10 cellular contexts compared by ENCODE assay signal in the genomic region with DNA sequence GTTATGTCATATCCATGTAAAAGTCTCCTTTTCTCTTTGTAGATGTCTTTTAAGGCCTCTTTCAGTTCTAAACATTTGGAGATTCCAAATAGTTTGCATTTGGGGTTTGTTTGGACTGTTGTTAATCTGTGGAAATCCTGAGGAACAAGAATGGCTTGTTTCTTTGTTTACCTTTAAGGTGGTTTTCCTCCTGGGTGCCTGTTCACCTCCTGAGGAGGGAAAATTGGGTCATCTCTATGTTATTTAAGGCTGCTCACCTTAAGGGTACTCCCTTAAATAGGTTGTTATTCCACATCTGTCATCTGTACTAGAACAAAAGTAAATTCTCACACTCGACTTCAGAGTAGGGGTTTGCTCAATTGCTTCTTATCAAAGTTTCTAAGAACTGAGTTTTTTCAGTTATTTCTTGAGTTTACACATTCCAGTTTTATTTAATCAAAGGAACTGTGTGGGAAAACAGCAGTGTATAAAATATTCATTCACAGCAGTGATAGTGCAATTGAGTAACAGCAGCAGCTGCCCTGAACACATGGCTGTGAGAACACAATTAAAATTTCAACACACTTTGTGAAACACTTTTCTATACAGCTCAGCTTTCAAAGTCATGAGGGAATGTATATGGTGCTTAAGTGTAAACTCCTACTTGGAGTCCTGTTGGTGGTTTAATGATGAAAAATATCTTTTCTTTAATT.
A peak's percentile ranks its signal among the peaks of the same experiment; 100 is the strongest.
DNase-seq lines count a peak whose midpoint lies in the region; ATAC-seq and TF ChIP-seq lines count a peak whose summit lies in the region.
"Had no signal": no experiment of that assay in that cellular context is flagged by ENCODE, and none has a peak within 500 bp of the region (broad histone marks: within the 10 kb centered on the region; RNA-seq: fewer than 3 reads in every experiment).

No MANE protein-coding gene starts in this region.

- H3K4me1 Mint-ChIP-seq in endodermal cell (peaks cover 41% of the 10 kb centered on the region), nephron (peaks cover 52% of the 10 kb centered on the region)

- TF ChIP-seq CTCF in AG09309 (IDR thresholded peaks at IDR 0.05; ENCODE audit: control insufficient read depth, insufficient read depth, low read depth, low read length, missing control alignments) (no peak), endodermal cell (conservative IDR thresholded peaks at IDR 0.05) (no peak), nephron (IDR thresholded peaks at IDR 0.05; ENCODE audit: unreplicated experiment in 3 of 3) (no peak)

- H3K36me3 ChIP-seq in endodermal cell (ENCODE audit: control insufficient read depth, insufficient read depth, low read length): no peaks in the 10 kb centered on the region

- no peaks in the 10 kb centered on the region for H3K36me3 Mint-ChIP-seq in endodermal cell (ENCODE audit: low read depth)
- H3K36me3 Mint-ChIP-seq in nephron (ENCODE audit: low read depth): no peaks in the 10 kb centered on the region

- H3K4me3 ChIP-seq in AG09309 (ENCODE audit: control insufficient read depth, low read depth, low read length) (no peak overlapping the region), endodermal cell (ENCODE audit: low read length) (no peak overlapping the region)

- ATAC-seq in HG02571 (IDR thresholded peaks at IDR 0.05; ENCODE audit: unreplicated experiment): no peak

- H3K9me3 Mint-ChIP-seq in endodermal cell (no peaks in the 10 kb centered on the region), nephron (no peaks in the 10 kb centered on the region)

- DNase-seq in AG09309 (ENCODE audit: low read depth) (peak; percentile 29), LHCN-M2 (ENCODE audit: low read depth) (peak; percentile 81), endodermal cell (no peak), COLO829 (ENCODE audit: low spot score) (no peak), NCI-H2081 (lab: John Stamatoyannopoulos, UW) (no peak), midbrain (lab: John Stamatoyannopoulos, UW) (no peak)
- DNase-seq: MM.1S, nucleus accumbens had no signal

- H3K9ac ChIP-seq in endodermal cell (ENCODE audit: extremely low read depth, low read length, poor library complexity, severe bottlenecking): no peak overlapping the region

- H3K27me3 Mint-ChIP-seq in endodermal cell (ENCODE audit: insufficient read depth) (no peaks in the 10 kb centered on the region), nephron (ENCODE audit: low read depth) (peaks cover 5% of the 10 kb centered on the region)

- 83% methylated on average over 1 of the region's 1 CpG; no CpG with 5 or more reads in 1 of the 2 experiments for WGBS in endodermal cell (ENCODE audit: insufficient coverage in 1 of 2, insufficient read length in 1 of 2), 2 experiments

- H3K27ac ChIP-seq in endodermal cell (ENCODE audit: low read depth, low read length): no peak overlapping the region

- H3K27ac Mint-ChIP-seq in endodermal cell (peak overlapping the region; percentile 80), nephron (peak overlapping the region in 2 of 3 experiments; percentile 8 to 19)

- peaks cover 10% of the 10 kb centered on the region for H3K4me1 ChIP-seq in endodermal cell (ENCODE audit: control insufficient read depth, insufficient read depth, low read length)

- no peaks in the 10 kb centered on the region for H3K27me3 ChIP-seq in endodermal cell (ENCODE audit: control insufficient read depth, insufficient read depth, low read length, poor library complexity, severe bottlenecking)

- H3K4me3 Mint-ChIP-seq in endodermal cell: no peak overlapping the region
- H3K4me3 Mint-ChIP-seq in nephron: no peak overlapping the region

- H3K9me3 ChIP-seq in endodermal cell (ENCODE audit: control insufficient read depth, low read length): no peaks in the 10 kb centered on the region

Comparison
In these comparisons a context has a peak if more than half of its experiments do, and no peak if none do; other contexts are left out.
1. DNase-seq: peak in AG09309 (single experiment) and LHCN-M2 (single experiment); none in endodermal cell (single experiment), COLO829 (single experiment), NCI-H2081 (0 of 2) and midbrain (single experiment).